Comparison of ENCODE assay signal across 1 cellular context in the genomic region with DNA sequence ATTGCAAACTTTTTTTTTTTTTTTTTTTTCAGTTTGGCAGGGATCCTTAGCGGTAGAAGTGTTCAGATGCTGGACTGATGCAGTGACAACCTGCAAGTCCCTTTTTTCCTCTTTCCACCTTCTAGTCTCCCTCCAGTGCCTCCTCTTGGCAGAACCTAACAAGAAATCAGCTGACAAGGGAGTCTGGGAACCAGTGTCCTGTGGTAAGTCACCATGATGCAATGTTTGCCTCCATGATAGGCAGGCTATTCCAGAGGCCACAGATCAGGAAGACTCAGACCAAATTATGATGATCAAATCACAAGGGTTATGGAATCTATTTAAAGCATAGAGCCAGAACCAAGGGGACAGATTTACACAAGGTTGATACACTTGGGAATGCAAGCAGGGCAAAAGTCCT.
TF ChIP-seq lines count a peak whose summit lies in the region.

No MANE protein-coding gene starts in this region.

TF ChIP-seq in K562, 482 proteins besides CTCF, POLR2A, EP300 and RAD21:
- TF ChIP-seq CEBPB (tag; IDR thresholded peaks at IDR 0.05) (peak; percentile 46; the same call in 1 of the 2 replicates), ZNF197 (CRISPR knock-in tag; IDR thresholded peaks at IDR 0.05; ENCODE audit: low read depth) (no peak), SMAD4 (CRISPR knock-in tag; conservative IDR thresholded peaks at IDR 0.05) (0 out of 2 replicates have a peak, but pooled peaks have one; percentile 32), ATF3 (IDR thresholded peaks at IDR 0.05) (peak; percentile 79), ATF3 (CRISPR knock-in tag; conservative IDR thresholded peaks at IDR 0.05) (no peak), CEBPG (CRISPR knock-in tag; IDR thresholded peaks at IDR 0.05) (no peak), CEBPG (tag; conservative IDR thresholded peaks at IDR 0.05 in 1 of 2, IDR thresholded peaks at IDR 0.05 in 1 of 2) (peak; percentile 55 to 92), BRD4 (IDR thresholded peaks at IDR 0.05) (no peak), PURB (CRISPR knock-in tag; IDR thresholded peaks at IDR 0.05; ENCODE audit: low read depth) (no peak), RAD51 (IDR thresholded peaks at IDR 0.05; ENCODE audit: borderline replicate concordance, low read depth) (no peak)
